ENCODE assay signal across 1 cellular context in the genomic region with DNA sequence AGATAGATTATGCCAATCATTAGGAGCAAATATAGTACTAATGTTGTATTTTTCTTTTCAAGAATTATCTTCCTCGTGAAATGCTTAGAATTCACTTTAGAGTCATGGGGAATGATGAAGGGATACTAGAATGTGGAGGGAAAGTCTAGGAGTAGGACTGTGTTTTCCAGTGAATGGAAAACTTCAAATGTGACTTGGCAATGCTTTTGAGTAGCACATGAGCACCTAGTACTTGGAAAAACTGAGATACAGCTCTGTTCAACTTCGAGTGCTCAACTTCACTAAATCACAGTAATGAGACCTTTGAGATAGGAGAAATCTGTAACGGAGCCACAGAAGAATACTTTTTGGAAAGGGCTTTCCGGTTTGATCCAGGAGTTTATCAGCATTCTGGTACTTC.
TF ChIP-seq lines count a peak whose summit lies in the region.

No MANE protein-coding gene starts in this region.

TF ChIP-seq in GM23338, 12 proteins besides CTCF, POLR2A, EP300 and RAD21 (continued from another document):
- TF ChIP-seq, protein P1, sequence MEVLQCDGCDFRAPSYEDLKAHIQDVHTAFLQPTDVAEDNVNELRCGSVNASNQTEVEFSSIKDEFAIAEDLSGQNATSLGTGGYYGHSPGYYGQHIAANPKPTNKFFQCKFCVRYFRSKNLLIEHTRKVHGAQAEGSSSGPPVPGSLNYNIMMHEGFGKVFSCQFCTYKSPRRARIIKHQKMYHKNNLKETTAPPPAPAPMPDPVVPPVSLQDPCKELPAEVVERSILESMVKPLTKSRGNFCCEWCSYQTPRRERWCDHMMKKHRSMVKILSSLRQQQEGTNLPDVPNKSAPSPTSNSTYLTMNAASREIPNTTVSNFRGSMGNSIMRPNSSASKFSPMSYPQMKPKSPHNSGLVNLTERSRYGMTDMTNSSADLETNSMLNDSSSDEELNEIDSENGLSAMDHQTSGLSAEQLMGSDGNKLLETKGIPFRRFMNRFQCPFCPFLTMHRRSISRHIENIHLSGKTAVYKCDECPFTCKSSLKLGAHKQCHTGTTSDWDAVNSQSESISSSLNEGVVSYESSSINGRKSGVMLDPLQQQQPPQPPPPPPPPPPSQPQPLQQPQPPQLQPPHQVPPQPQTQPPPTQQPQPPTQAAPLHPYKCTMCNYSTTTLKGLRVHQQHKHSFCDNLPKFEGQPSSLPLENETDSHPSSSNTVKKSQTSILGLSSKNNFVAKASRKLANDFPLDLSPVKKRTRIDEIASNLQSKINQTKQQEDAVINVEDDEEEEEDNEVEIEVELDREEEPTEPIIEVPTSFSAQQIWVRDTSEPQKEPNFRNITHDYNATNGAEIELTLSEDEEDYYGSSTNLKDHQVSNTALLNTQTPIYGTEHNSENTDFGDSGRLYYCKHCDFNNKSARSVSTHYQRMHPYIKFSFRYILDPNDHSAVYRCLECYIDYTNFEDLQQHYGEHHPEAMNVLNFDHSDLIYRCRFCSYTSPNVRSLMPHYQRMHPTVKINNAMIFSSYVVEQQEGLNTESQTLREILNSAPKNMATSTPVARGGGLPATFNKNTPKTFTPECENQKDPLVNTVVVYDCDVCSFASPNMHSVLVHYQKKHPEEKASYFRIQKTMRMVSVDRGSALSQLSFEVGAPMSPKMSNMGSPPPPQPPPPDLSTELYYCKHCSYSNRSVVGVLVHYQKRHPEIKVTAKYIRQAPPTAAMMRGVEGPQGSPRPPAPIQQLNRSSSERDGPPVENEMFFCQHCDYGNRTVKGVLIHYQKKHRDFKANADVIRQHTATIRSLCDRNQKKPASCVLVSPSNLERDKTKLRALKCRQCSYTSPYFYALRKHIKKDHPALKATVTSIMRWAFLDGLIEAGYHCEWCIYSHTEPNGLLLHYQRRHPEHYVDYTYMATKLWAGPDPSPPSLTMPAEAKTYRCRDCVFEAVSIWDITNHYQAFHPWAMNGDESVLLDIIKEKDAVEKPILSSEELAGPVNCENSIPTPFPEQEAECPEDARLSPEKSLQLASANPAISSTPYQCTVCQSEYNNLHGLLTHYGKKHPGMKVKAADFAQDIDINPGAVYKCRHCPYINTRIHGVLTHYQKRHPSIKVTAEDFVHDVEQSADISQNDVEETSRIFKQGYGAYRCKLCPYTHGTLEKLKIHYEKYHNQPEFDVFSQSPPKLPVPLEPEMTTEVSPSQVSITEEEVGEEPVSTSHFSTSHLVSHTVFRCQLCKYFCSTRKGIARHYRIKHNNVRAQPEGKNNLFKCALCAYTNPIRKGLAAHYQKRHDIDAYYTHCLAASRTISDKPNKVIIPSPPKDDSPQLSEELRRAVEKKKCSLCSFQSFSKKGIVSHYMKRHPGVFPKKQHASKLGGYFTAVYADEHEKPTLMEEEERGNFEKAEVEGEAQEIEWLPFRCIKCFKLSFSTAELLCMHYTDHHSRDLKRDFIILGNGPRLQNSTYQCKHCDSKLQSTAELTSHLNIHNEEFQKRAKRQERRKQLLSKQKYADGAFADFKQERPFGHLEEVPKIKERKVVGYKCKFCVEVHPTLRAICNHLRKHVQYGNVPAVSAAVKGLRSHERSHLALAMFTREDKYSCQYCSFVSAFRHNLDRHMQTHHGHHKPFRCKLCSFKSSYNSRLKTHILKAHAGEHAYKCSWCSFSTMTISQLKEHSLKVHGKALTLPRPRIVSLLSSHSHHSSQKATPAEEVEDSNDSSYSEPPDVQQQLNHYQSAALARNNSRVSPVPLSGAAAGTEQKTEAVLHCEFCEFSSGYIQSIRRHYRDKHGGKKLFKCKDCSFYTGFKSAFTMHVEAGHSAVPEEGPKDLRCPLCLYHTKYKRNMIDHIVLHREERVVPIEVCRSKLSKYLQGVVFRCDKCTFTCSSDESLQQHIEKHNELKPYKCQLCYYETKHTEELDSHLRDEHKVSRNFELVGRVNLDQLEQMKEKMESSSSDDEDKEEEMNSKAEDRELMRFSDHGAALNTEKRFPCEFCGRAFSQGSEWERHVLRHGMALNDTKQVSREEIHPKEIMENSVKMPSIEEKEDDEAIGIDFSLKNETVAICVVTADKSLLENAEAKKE (CRISPR knock-in tag; IDR thresholded peaks at IDR 0.05), result no peak
